Comparison of ENCODE assay signal across 8 cellular contexts in genomic region chr5:180825768-180826525, GRCh38. TPM values are rescaled to one million over a fixed set of nuclear protein-coding genes. Genes with fewer than 3 reads are reported as not detected.
DNase-seq lines count a peak whose midpoint lies in the region; ATAC-seq and TF ChIP-seq lines count a peak whose summit lies in the region.

No MANE protein-coding gene starts in this region.

- peaks cover 24% of the 10 kb centered on the region for H3K4me1 Mint-ChIP-seq in osteocyte (ENCODE audit: unreplicated experiment)

- no peak overlapping the region for H3K4me3 ChIP-seq in epithelial cell of proximal tubule (ENCODE audit: low read depth, low read length)

- H3K27me3 Mint-ChIP-seq in osteocyte (ENCODE audit: unreplicated experiment): no peaks in the 10 kb centered on the region

- TF ChIP-seq CTCF in epithelial cell of proximal tubule (conservative IDR thresholded peaks at IDR 0.05; ENCODE audit: low read depth, low read length): no peak
- TF ChIP-seq CTCF in osteocyte (IDR thresholded peaks at IDR 0.05): no peak

- peak overlapping the region; percentile 17 for H3K27ac Mint-ChIP-seq in osteocyte (ENCODE audit: unreplicated experiment)

- peaks cover 12% of the 10 kb centered on the region for H3K9me3 Mint-ChIP-seq in osteocyte (ENCODE audit: unreplicated experiment)

- H3K4me3 Mint-ChIP-seq in osteocyte (ENCODE audit: unreplicated experiment): no peak overlapping the region

- DNase-seq in AG20443 (ENCODE audit: low spot score) (peak; percentile 38), LoVo (ENCODE audit: low spot score) (peak; percentile 64), epithelial cell of proximal tubule (ENCODE audit: low read depth) (peak; percentile 94), osteocyte (ENCODE audit: extremely low spot score, unreplicated experiment) (no peak), T-helper 9 cell (no peak), cerebellar nuclear complex (lab: John Stamatoyannopoulos, UW) (no peak), D341Med (ENCODE audit: low spot score) (no peak)

- peaks cover 10% of the 10 kb centered on the region for H3K36me3 Mint-ChIP-seq in osteocyte (ENCODE audit: unreplicated experiment)

- ATAC-seq in HG03442 (IDR thresholded peaks at IDR 0.05; ENCODE audit: unreplicated experiment): no peak

RNA-seq across cellular contexts. Expression of gene MGAT1, which starts 23.3 kb away (rescaled TPM):
- total RNA-seq in epithelial cell of proximal tubule (71.7 and 79.6 TPM in 2 replicates), osteocyte (137 and 140 TPM in 2 replicates)

RNA-seq across cellular contexts. Expression of gene ZFP62, which starts 35.1 kb away (rescaled TPM):
- total RNA-seq in epithelial cell of proximal tubule: 10.4 and 12.4 TPM in 2 replicates
- 21.7 and 22.2 TPM in 2 replicates for total RNA-seq in osteocyte

Comparison
In these comparisons a context has a peak if more than half of its experiments do, and no peak if none do; other contexts are left out.
1. DNase-seq: peak in AG20443 (single experiment), LoVo (single experiment) and epithelial cell of proximal tubule (single experiment); none in osteocyte (single experiment), T-helper 9 cell (single experiment), cerebellar nuclear complex (0 of 2) and D341Med (single experiment).